1 cellular context compared by ENCODE assay signal in the genomic region with DNA sequence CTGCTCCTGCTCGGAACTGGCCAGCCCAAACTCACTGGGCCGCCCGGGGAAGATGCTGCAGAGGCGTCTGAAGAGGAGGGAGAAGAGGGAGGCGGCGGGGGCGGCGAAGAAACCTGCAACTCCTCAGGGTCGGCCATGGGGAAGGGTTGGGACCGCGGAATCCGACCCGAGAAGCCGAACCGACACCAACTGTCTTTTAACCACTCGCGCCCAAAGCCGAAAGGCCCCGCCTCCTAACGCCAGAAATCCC.
TF ChIP-seq lines count a peak whose summit lies in the region.

A gene (minus strand): TSS at position 223 of the 250 bp plus-strand sequence. CDS start 86 bp downstream, at position 137.

TF ChIP-seq in HepG2, 621 proteins besides CTCF, POLR2A, EP300 and RAD21 (continued from another document and continues in another):
- TF ChIP-seq, protein P1, sequence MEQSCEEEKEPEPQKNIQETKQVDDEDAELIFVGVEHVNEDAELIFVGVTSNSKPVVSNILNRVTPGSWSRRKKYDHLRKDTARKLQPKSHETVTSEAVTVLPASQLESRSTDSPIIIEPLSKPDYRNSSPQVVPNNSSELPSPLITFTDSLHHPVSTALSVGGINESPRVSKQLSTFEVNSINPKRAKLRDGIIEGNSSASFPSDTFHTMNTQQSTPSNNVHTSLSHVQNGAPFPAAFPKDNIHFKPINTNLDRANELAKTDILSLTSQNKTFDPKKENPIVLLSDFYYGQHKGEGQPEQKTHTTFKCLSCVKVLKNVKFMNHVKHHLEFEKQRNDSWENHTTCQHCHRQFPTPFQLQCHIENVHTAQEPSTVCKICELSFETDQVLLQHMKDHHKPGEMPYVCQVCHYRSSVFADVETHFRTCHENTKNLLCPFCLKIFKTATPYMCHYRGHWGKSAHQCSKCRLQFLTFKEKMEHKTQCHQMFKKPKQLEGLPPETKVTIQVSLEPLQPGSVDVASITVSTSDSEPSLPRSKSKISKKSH (CRISPR knock-in tag; IDR thresholded peaks at IDR 0.05; ENCODE audit: borderline replicate concordance), result 0 out of 2 replicates have a peak, but pooled peaks have one; percentile 14
- 0 out of 2 replicates have a peak, but pooled peaks have one; percentile 16 for TF ChIP-seq ZNF839 (CRISPR knock-in tag; IDR thresholded peaks at IDR 0.05; ENCODE audit: borderline replicate concordance)
- TF ChIP-seq, protein P2, sequence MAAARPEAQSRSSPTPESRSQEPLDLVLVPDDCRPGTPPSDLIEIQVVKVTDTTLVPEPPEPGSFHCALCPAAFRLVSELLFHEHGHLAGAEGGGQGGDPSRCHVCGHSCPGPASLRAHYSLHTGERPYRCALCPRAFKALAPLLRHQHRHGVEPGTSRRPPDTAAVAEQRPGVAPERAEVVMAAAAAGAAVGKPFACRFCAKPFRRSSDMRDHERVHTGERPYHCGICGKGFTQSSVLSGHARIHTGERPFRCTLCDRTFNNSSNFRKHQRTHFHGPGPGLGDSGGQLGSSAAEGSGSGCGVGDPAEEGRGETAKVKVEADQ (CRISPR knock-in tag; IDR thresholded peaks at IDR 0.05; ENCODE audit: borderline replicate concordance), result no peak
- TF ChIP-seq U2AF2 (IDR thresholded peaks at IDR 0.05; ENCODE audit: low read depth, low read length), result 0 out of 2 replicates have a peak, but pooled peaks have one; percentile 4
- no peak for TF ChIP-seq RFXAP (CRISPR knock-in tag; IDR thresholded peaks at IDR 0.05; ENCODE audit: borderline replicate concordance)
- TF ChIP-seq, protein P3, sequence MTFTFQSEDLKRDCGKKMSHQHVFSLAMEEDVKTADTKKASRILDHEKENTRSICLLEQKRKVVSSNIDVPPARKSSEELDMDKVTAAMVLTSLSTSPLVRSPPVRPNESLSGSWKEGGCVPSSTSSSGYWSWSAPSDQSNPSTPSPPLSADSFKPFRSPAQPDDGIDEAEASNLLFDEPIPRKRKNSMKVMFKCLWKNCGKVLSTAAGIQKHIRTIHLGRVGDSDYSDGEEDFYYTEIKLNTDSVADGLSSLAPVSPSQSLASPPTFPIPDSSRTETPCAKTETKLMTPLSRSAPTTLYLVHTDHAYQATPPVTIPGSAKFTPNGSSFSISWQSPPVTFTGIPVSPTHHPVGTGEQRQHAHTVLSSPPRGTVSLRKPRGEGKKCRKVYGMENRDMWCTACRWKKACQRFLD (CRISPR knock-in tag; IDR thresholded peaks at IDR 0.05; ENCODE audit: borderline replicate concordance), result 0 out of 2 replicates have a peak, but pooled peaks have one; percentile 60
- 0 out of 2 replicates have a peak, but pooled peaks have one; percentile 44 for TF ChIP-seq EEA1 (CRISPR knock-in tag; IDR thresholded peaks at IDR 0.05; ENCODE audit: borderline replicate concordance)
- TF ChIP-seq, protein P4, sequence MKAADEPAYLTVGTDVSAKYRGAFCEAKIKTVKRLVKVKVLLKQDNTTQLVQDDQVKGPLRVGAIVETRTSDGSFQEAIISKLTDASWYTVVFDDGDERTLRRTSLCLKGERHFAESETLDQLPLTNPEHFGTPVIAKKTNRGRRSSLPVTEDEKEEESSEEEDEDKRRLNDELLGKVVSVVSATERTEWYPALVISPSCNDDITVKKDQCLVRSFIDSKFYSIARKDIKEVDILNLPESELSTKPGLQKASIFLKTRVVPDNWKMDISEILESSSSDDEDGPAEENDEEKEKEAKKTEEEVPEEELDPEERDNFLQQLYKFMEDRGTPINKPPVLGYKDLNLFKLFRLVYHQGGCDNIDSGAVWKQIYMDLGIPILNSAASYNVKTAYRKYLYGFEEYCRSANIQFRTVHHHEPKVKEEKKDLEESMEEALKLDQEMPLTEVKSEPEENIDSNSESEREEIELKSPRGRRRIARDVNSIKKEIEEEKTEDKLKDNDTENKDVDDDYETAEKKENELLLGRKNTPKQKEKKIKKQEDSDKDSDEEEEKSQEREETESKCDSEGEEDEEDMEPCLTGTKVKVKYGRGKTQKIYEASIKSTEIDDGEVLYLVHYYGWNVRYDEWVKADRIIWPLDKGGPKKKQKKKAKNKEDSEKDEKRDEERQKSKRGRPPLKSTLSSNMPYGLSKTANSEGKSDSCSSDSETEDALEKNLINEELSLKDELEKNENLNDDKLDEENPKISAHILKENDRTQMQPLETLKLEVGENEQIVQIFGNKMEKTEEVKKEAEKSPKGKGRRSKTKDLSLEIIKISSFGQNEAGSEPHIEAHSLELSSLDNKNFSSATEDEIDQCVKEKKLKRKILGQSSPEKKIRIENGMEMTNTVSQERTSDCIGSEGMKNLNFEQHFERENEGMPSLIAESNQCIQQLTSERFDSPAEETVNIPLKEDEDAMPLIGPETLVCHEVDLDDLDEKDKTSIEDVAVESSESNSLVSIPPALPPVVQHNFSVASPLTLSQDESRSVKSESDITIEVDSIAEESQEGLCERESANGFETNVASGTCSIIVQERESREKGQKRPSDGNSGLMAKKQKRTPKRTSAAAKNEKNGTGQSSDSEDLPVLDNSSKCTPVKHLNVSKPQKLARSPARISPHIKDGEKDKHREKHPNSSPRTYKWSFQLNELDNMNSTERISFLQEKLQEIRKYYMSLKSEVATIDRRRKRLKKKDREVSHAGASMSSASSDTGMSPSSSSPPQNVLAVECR (CRISPR knock-in tag; IDR thresholded peaks at IDR 0.05; ENCODE audit: borderline replicate concordance), result peak; percentile 71; the same call in 1 of the 2 replicates
- TF ChIP-seq ISX (CRISPR knock-in tag; conservative IDR thresholded peaks at IDR 0.05), result 0 out of 2 replicates have a peak, but pooled peaks have one; percentile 32
- TF ChIP-seq WIZ (CRISPR knock-in tag; IDR thresholded peaks at IDR 0.05), result no peak
- TF ChIP-seq ZNF367 (CRISPR knock-in tag; IDR thresholded peaks at IDR 0.05; ENCODE audit: borderline replicate concordance), result 0 out of 2 replicates have a peak, but pooled peaks have one; percentile 18
- TF ChIP-seq, protein P5, sequence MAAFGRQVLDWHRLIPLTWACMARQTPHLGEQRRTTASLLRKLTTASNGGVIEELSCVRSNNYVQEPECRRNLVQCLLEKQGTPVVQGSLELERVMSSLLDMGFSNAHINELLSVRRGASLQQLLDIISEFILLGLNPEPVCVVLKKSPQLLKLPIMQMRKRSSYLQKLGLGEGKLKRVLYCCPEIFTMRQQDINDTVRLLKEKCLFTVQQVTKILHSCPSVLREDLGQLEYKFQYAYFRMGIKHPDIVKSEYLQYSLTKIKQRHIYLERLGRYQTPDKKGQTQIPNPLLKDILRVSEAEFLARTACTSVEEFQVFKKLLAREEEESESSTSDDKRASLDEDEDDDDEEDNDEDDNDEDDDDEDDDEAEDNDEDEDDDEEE (CRISPR knock-in tag; IDR thresholded peaks at IDR 0.05), result 0 out of 2 replicates have a peak, but pooled peaks have one; percentile 15
- TF ChIP-seq ZFP62 (CRISPR knock-in tag; IDR thresholded peaks at IDR 0.05), result 0 out of 2 replicates have a peak, but pooled peaks have one; percentile 17
- no peak for TF ChIP-seq ZNF432 (CRISPR knock-in tag; IDR thresholded peaks at IDR 0.05; ENCODE audit: borderline replicate concordance)
- TF ChIP-seq, protein P6, sequence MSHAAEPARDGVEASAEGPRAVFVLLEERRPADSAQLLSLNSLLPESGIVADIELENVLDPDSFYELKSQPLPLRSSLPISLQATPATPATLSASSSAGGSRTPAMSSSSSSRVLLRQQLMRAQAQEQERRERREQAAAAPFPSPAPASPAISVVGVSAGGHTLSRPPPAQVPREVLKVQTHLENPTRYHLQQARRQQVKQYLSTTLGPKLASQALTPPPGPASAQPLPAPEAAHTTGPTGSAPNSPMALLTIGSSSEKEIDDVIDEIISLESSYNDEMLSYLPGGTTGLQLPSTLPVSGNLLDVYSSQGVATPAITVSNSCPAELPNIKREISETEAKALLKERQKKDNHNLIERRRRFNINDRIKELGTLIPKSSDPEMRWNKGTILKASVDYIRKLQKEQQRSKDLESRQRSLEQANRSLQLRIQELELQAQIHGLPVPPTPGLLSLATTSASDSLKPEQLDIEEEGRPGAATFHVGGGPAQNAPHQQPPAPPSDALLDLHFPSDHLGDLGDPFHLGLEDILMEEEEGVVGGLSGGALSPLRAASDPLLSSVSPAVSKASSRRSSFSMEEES (CRISPR knock-in tag; IDR thresholded peaks at IDR 0.05), result no peak
- TF ChIP-seq, protein P7, sequence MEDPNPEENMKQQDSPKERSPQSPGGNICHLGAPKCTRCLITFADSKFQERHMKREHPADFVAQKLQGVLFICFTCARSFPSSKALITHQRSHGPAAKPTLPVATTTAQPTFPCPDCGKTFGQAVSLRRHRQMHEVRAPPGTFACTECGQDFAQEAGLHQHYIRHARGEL (CRISPR knock-in tag; IDR thresholded peaks at IDR 0.05), result no peak
- TF ChIP-seq NFE2 (CRISPR knock-in tag; IDR thresholded peaks at IDR 0.05), result no peak
- TF ChIP-seq, protein P8, sequence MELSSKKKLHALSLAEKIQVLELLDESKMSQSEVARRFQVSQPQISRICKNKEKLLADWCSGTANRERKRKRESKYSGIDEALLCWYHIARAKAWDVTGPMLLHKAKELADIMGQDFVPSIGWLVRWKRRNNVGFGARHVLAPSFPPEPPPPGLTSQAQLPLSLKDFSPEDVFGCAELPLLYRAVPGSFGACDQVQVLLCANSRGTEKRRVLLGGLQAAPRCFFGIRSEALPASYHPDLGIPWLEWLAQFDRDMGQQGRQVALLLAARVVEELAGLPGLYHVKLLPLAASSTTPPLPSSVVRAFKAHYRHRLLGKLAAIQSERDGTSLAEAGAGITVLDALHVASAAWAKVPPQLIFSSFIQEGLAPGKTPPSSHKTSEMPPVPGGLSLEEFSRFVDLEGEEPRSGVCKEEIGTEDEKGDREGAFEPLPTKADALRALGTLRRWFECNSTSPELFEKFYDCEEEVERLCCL (CRISPR knock-in tag; IDR thresholded peaks at IDR 0.05; ENCODE audit: borderline replicate concordance), result no peak
- no peak for TF ChIP-seq ZNF138 (CRISPR knock-in tag; IDR thresholded peaks at IDR 0.05; ENCODE audit: low read depth)
- peak; percentile 25 for TF ChIP-seq RBFOX2 (IDR thresholded peaks at IDR 0.05; ENCODE audit: low read depth, low read length)
- no peak for TF ChIP-seq ZNF678 (CRISPR knock-in tag; IDR thresholded peaks at IDR 0.05)
- TF ChIP-seq KLF15 (CRISPR knock-in tag; IDR thresholded peaks at IDR 0.05; ENCODE audit: borderline replicate concordance), result no peak
- no peak for TF ChIP-seq TOPORS (CRISPR knock-in tag; IDR thresholded peaks at IDR 0.05)
- TF ChIP-seq ZNF546 (CRISPR knock-in tag; conservative IDR thresholded peaks at IDR 0.05), result no peak
- TF ChIP-seq MBD4 (IDR thresholded peaks at IDR 0.05; ENCODE audit: borderline replicate concordance, low read length), result no peak
- TF ChIP-seq, protein P9, sequence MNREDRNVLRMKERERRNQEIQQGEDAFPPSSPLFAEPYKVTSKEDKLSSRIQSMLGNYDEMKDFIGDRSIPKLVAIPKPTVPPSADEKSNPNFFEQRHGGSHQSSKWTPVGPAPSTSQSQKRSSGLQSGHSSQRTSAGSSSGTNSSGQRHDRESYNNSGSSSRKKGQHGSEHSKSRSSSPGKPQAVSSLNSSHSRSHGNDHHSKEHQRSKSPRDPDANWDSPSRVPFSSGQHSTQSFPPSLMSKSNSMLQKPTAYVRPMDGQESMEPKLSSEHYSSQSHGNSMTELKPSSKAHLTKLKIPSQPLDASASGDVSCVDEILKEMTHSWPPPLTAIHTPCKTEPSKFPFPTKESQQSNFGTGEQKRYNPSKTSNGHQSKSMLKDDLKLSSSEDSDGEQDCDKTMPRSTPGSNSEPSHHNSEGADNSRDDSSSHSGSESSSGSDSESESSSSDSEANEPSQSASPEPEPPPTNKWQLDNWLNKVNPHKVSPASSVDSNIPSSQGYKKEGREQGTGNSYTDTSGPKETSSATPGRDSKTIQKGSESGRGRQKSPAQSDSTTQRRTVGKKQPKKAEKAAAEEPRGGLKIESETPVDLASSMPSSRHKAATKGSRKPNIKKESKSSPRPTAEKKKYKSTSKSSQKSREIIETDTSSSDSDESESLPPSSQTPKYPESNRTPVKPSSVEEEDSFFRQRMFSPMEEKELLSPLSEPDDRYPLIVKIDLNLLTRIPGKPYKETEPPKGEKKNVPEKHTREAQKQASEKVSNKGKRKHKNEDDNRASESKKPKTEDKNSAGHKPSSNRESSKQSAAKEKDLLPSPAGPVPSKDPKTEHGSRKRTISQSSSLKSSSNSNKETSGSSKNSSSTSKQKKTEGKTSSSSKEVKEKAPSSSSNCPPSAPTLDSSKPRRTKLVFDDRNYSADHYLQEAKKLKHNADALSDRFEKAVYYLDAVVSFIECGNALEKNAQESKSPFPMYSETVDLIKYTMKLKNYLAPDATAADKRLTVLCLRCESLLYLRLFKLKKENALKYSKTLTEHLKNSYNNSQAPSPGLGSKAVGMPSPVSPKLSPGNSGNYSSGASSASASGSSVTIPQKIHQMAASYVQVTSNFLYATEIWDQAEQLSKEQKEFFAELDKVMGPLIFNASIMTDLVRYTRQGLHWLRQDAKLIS (CRISPR knock-in tag; IDR thresholded peaks at IDR 0.05), result no peak
- TF ChIP-seq, protein P10, sequence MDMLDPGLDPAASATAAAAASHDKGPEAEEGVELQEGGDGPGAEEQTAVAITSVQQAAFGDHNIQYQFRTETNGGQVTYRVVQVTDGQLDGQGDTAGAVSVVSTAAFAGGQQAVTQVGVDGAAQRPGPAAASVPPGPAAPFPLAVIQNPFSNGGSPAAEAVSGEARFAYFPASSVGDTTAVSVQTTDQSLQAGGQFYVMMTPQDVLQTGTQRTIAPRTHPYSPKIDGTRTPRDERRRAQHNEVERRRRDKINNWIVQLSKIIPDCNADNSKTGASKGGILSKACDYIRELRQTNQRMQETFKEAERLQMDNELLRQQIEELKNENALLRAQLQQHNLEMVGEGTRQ (IDR thresholded peaks at IDR 0.05; ENCODE audit: low read depth, low read length), result no peak
- TF ChIP-seq, protein P10 (CRISPR knock-in tag; IDR thresholded peaks at IDR 0.05; ENCODE audit: borderline replicate concordance), result no peak
- TF ChIP-seq ZIK1 (CRISPR knock-in tag; IDR thresholded peaks at IDR 0.05; ENCODE audit: borderline replicate concordance, low read depth), result no peak
- no peak for TF ChIP-seq ZNF562 (CRISPR knock-in tag; IDR thresholded peaks at IDR 0.05; ENCODE audit: borderline replicate concordance)
- TF ChIP-seq ZNF225 (CRISPR knock-in tag; IDR thresholded peaks at IDR 0.05), result 0 out of 2 replicates have a peak, but pooled peaks have one; percentile 3
- TF ChIP-seq YEATS4 (CRISPR knock-in tag; IDR thresholded peaks at IDR 0.05; ENCODE audit: borderline replicate concordance), result no peak
- TF ChIP-seq ZNF567 (CRISPR knock-in tag; IDR thresholded peaks at IDR 0.05; ENCODE audit: borderline replicate concordance), result no peak
- TF ChIP-seq SAFB2 (CRISPR knock-in tag; IDR thresholded peaks at IDR 0.05; ENCODE audit: borderline replicate concordance, low read depth), result peak; percentile 61; the same call in 1 of the 2 replicates
- TF ChIP-seq NFIC (IDR thresholded peaks at IDR 0.05; ENCODE audit: low read length), result no peak
- TF ChIP-seq ZNF570 (CRISPR knock-in tag; IDR thresholded peaks at IDR 0.05; ENCODE audit: borderline replicate concordance), result no peak
- peak; percentile 52; the same call in 1 of the 2 replicates for TF ChIP-seq HDAC1 (CRISPR knock-in tag; IDR thresholded peaks at IDR 0.05)
- no peak for TF ChIP-seq MTA3 (CRISPR knock-in tag; IDR thresholded peaks at IDR 0.05)
- no peak for TF ChIP-seq KDM1A (CRISPR knock-in tag; IDR thresholded peaks at IDR 0.05)
